In the genomic region with DNA sequence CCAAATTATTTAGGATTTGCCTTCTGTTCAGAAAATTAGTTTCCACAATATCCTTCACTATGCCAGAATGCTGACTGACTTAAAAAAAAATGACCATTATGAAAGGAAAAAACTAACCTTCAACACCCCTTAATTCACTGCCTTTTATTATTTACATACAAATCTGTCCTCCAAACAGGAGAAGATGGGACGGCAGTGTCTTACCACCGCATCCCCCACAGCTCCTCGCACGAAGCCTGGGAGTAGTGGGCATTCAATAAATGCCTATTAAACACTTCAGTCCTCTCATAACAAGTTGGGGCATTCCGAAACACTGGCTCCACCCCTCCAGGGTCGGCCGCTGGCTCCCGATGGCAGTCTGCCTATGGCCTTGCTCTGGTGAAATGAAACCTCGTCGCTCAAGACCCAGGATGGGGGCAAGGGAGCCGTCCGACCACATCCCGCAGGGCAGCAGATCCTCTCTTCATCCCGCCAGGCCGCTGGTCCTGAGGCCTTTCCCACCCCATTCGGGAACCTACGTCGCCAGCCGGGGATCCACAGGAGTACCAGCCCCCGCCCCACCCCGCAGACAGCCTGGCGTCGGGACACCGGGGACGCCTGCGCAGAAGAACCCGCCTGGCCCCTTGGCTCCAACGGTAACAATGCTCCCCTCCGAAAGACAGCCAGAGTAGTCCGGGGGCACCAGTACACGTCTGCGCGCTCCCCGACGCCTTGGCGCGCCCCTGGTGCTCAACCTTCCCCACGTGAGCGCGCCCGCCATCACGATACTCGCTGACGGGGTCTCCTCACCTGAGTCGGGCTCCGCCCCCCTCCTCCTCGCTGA, we compare ENCODE assay signal across 8 cellular contexts. TPM values are rescaled to one million over a fixed set of nuclear protein-coding genes. Genes with fewer than 3 reads are reported as not detected.
A peak's percentile ranks its signal among the peaks of the same experiment; 100 is the strongest.
DNase-seq lines count a peak whose midpoint lies in the region; ATAC-seq and TF ChIP-seq lines count a peak whose summit lies in the region.

No MANE protein-coding gene starts in this region.

- peak overlapping the region; percentile 96 for H3K4me3 Mint-ChIP-seq in activated T-cell treated with anti-CD3 and anti-CD28 coated beads, Interleukin-2, amount 50 U/mL, for 24 hours
- peak overlapping the region; percentile 94 to 98 (median 96) for H3K4me3 Mint-ChIP-seq in naive thymus-derived CD8-positive, alpha-beta T cell

- H3K27me3 ChIP-seq in esophagus squamous epithelium = no peaks in the 10 kb centered on the region

- DNase-seq in AG20443 (ENCODE audit: low spot score) = peak; percentile 81
- peak; percentile 85 for DNase-seq in NCI-H524 treated with DMSO at 0.1 percent for 48 hours (lab: John Stamatoyannopoulos, UW)
- DNase-seq in activated T-cell treated with anti-CD3 and anti-CD28 coated beads, Interleukin-2, amount 50 U/mL, for 24 hours = no peak
- peak; percentile 36 for DNase-seq in esophagus squamous epithelium (lab: John Stamatoyannopoulos, UW)
- DNase-seq in naive thymus-derived CD8-positive, alpha-beta T cell = peak in 9 of 10 donors; percentile 79 to 96 (median 91)
- peak; percentile 58 for DNase-seq in superior temporal gyrus (ENCODE audit: extremely low spot score)

- 0% methylated on average over 7 to 11 of the region's 47 CpGs for WGBS in esophagus squamous epithelium, 2 donors

- H3K36me3 Mint-ChIP-seq in activated T-cell treated with anti-CD3 and anti-CD28 coated beads, Interleukin-2, amount 50 U/mL, for 24 hours (ENCODE audit: low read depth) = peaks cover 34% of the 10 kb centered on the region
- peaks cover 0 to 5% (median 1%) of the 10 kb centered on the region in 3 donors for H3K36me3 Mint-ChIP-seq in naive thymus-derived CD8-positive, alpha-beta T cell

- TF ChIP-seq CTCF in esophagus squamous epithelium (IDR thresholded peaks at IDR 0.05) = no peak

- peak in 3 of 4 donors; percentile 30 to 63 (median 38) for TF ChIP-seq POLR2A in esophagus squamous epithelium (IDR thresholded peaks at IDR 0.05)

- no peaks in the 10 kb centered on the region for H3K36me3 ChIP-seq in esophagus squamous epithelium

- no peaks in the 10 kb centered on the region for H3K9me3 Mint-ChIP-seq in activated T-cell treated with anti-CD3 and anti-CD28 coated beads, Interleukin-2, amount 50 U/mL, for 24 hours
- H3K9me3 Mint-ChIP-seq in naive thymus-derived CD8-positive, alpha-beta T cell = no peaks in the 10 kb centered on the region

- no peaks in the 10 kb centered on the region for H3K27me3 Mint-ChIP-seq in activated T-cell treated with anti-CD3 and anti-CD28 coated beads, Interleukin-2, amount 50 U/mL, for 24 hours
- no peaks in the 10 kb centered on the region for H3K27me3 Mint-ChIP-seq in naive thymus-derived CD8-positive, alpha-beta T cell

- H3K4me1 Mint-ChIP-seq in activated T-cell treated with anti-CD3 and anti-CD28 coated beads, Interleukin-2, amount 50 U/mL, for 24 hours (ENCODE audit: low read depth) = peaks cover 41% of the 10 kb centered on the region
- peaks cover 20 to 46% (median 39%) of the 10 kb centered on the region in 4 donors for H3K4me1 Mint-ChIP-seq in naive thymus-derived CD8-positive, alpha-beta T cell

- H3K27ac ChIP-seq in esophagus squamous epithelium = peak overlapping the region; percentile 99

- no peaks in the 10 kb centered on the region for H3K9me3 ChIP-seq in esophagus squamous epithelium

- H3K4me3 ChIP-seq in esophagus squamous epithelium = peak overlapping the region; percentile 82 to 99 (median 85)

- ATAC-seq in GM18867 (IDR thresholded peaks at IDR 0.05; ENCODE audit: unreplicated experiment) (peak; percentile 42), HG03064 (IDR thresholded peaks at IDR 0.05; ENCODE audit: low read depth, unreplicated experiment) (peak; percentile 28)
- peak; percentile 57 to 59 for ATAC-seq in naive thymus-derived CD8-positive, alpha-beta T cell

- H3K27ac Mint-ChIP-seq in activated T-cell treated with anti-CD3 and anti-CD28 coated beads, Interleukin-2, amount 50 U/mL, for 24 hours = peak overlapping the region; percentile 99
- H3K27ac Mint-ChIP-seq in naive thymus-derived CD8-positive, alpha-beta T cell = peak overlapping the region; percentile 93 to 99 (median 98)

- intact Hi-C loops in esophagus squamous epithelium (cut with DNase I) = no loop called here

- POLR2A ChIA-PET in naive thymus-derived CD8-positive, alpha-beta T cell (lab: Charles Lee) = interaction anchor here (0.6 to 3.4 kb wide), 7 partner anchors 21 to 1018 kb away, joined by 3 to 56 read pairs (median 4); partner anchors contain the start of genes EXOSC3, GRHPR and POLR1E

- peaks cover 12 to 59% (median 21%) of the 10 kb centered on the region in 3 donors for H3K4me1 ChIP-seq in esophagus squamous epithelium

RNA-seq across cellular contexts. Expression of gene ZBTB5, which starts 0.6 kb away (rescaled TPM):
- 10 to 100 TPM; 15.0 to 23.3 (median 20.5) TPM for total RNA-seq in esophagus squamous epithelium
- total RNA-seq in naive thymus-derived CD8-positive, alpha-beta T cell = 10 to 100 TPM; 12.9 to 13.2 TPM
- polyA plus RNA-seq in naive thymus-derived CD8-positive, alpha-beta T cell = under 1 TPM; 0.50 to 0.83 (median 0.64) TPM

RNA-seq across cellular contexts. Expression of gene POLR1E, which starts 21.1 kb away (rescaled TPM):
- 10 to 100 TPM; 11.6 to 31.1 (median 15.2) TPM for total RNA-seq in esophagus squamous epithelium
- total RNA-seq in naive thymus-derived CD8-positive, alpha-beta T cell = 10 to 100 TPM; 34.5 to 38.2 TPM
- polyA plus RNA-seq in naive thymus-derived CD8-positive, alpha-beta T cell = 10 to 100 TPM; 13.3 to 21.2 (median 17.4) TPM

RNA-seq across cellular contexts. Expression of gene GRHPR, which starts 42.1 kb away (rescaled TPM):
- total RNA-seq in esophagus squamous epithelium = 100 to 1,000 TPM in 2 of 4 donors, 10 to 100 TPM in 2; 74.5 to 117 (median 93.8) TPM
- 10 to 100 TPM; 55.0 to 58.7 TPM for total RNA-seq in naive thymus-derived CD8-positive, alpha-beta T cell
- 10 to 100 TPM; 71.5 to 89.3 (median 74.4) TPM for polyA plus RNA-seq in naive thymus-derived CD8-positive, alpha-beta T cell
